ENCODE assay signal across 8 cellular contexts in genomic region chr4:473575-474457, GRCh38. TPM values are rescaled to one million over a fixed set of nuclear protein-coding genes. Genes with fewer than 3 reads are reported as not detected.
A peak's percentile ranks its signal among the peaks of the same experiment; 100 is the strongest.
DNase-seq lines count a peak whose midpoint lies in the region; ATAC-seq and TF ChIP-seq lines count a peak whose summit lies in the region.

No MANE protein-coding gene starts in this region.

- peak; percentile 100 for ATAC-seq in HG02571 (IDR thresholded peaks at IDR 0.05; ENCODE audit: unreplicated experiment)
- ATAC-seq in activated naive CD8-positive, alpha-beta T cell treated with anti-CD3 and anti-CD28 coated beads, Interleukin-2, amount 50 U/mL, for 24 hours = peak; percentile 100

- WGBS in tibial nerve, 2 donors = 1 to 2% methylated on average over 30 to 34 of the region's 55 CpGs

- H3K9ac ChIP-seq in SU-DHL-6 (ENCODE audit: low read length) (peak overlapping the region; percentile 81), parathyroid adenoma (peak overlapping the region; percentile 2)

- TF ChIP-seq CTCF in GM06990 (IDR thresholded peaks at IDR 0.05; ENCODE audit: insufficient read depth, low read length, poor library complexity, severe bottlenecking) = no peak
- no peak for TF ChIP-seq CTCF in SU-DHL-6 (IDR thresholded peaks at IDR 0.05; ENCODE audit: insufficient read depth, low read length, poor library complexity, severe bottlenecking)
- TF ChIP-seq CTCF in parathyroid adenoma (IDR thresholded peaks at IDR 0.05) = no peak
- peak in 1 of 5 experiments; percentile 61 for TF ChIP-seq CTCF in tibial nerve (IDR thresholded peaks at IDR 0.05)

- peak in 1 of 2 donors; percentile 94 for TF ChIP-seq EP300 in tibial nerve (IDR thresholded peaks at IDR 0.05)

- H2AFZ ChIP-seq in SU-DHL-6 (ENCODE audit: low read depth, low read length, severe bottlenecking) = peak overlapping the region; percentile 88
- H2AFZ ChIP-seq in parathyroid adenoma = peak overlapping the region; percentile 78

- peak overlapping the region; percentile 99 for H3K4me3 Mint-ChIP-seq in activated naive CD8-positive, alpha-beta T cell treated with anti-CD3 and anti-CD28 coated beads, Interleukin-2, amount 50 U/mL, for 24 hours

- no peaks in the 10 kb centered on the region for H3K9me2 ChIP-seq in SU-DHL-6 (replicated peaks; ENCODE audit: insufficient read depth, low read length)

- H3F3A ChIP-seq in SU-DHL-6 (ENCODE audit: insufficient read depth) = no peaks in the 10 kb centered on the region

- peaks cover 76% of the 10 kb centered on the region for H3K36me3 Mint-ChIP-seq in activated naive CD8-positive, alpha-beta T cell treated with anti-CD3 and anti-CD28 coated beads, Interleukin-2, amount 50 U/mL, for 24 hours (ENCODE audit: low read depth)

- H3K27ac Mint-ChIP-seq in activated naive CD8-positive, alpha-beta T cell treated with anti-CD3 and anti-CD28 coated beads, Interleukin-2, amount 50 U/mL, for 24 hours = peak overlapping the region; percentile 99

- H3K9me3 Mint-ChIP-seq in activated naive CD8-positive, alpha-beta T cell treated with anti-CD3 and anti-CD28 coated beads, Interleukin-2, amount 50 U/mL, for 24 hours = peaks cover 55% of the 10 kb centered on the region

- no peaks in the 10 kb centered on the region for H3K27me3 Mint-ChIP-seq in activated naive CD8-positive, alpha-beta T cell treated with anti-CD3 and anti-CD28 coated beads, Interleukin-2, amount 50 U/mL, for 24 hours

- peaks cover 41% of the 10 kb centered on the region for H3K4me1 Mint-ChIP-seq in activated naive CD8-positive, alpha-beta T cell treated with anti-CD3 and anti-CD28 coated beads, Interleukin-2, amount 50 U/mL, for 24 hours

- peaks cover 6% of the 10 kb centered on the region for H3K36me3 ChIP-seq in GM06990 (ENCODE audit: control insufficient read depth, insufficient read depth, low read length)
- H3K36me3 ChIP-seq in SU-DHL-6 (ENCODE audit: low read length) = peaks cover 43% of the 10 kb centered on the region
- no peaks in the 10 kb centered on the region for H3K36me3 ChIP-seq in parathyroid adenoma (ENCODE audit: control insufficient read depth, insufficient read depth, low read length)
- H3K36me3 ChIP-seq in tibial nerve = peaks cover 0 to 37% (median 16%) of the 10 kb centered on the region in 3 donors

- H3K27ac ChIP-seq in SU-DHL-6 (ENCODE audit: low read depth, low read length) (peak overlapping the region; percentile 71), parathyroid adenoma (peak overlapping the region; percentile 68), tibial nerve (peak overlapping the region; percentile 49 to 91 (median 85))

- H3K79me2 ChIP-seq in SU-DHL-6 (ENCODE audit: insufficient read depth, low read length) (peaks cover 50% of the 10 kb centered on the region), parathyroid adenoma (no peaks in the 10 kb centered on the region)

- H3K4me1 ChIP-seq in parathyroid adenoma (no peaks in the 10 kb centered on the region), tibial nerve (peaks cover 0 to 17% (median 6%) of the 10 kb centered on the region in 4 donors)

- H3K4me2 ChIP-seq in SU-DHL-6 (ENCODE audit: low read depth, low read length, poor library complexity, severe bottlenecking) = peak overlapping the region; percentile 79
- H3K4me2 ChIP-seq in parathyroid adenoma (ENCODE audit: low read length) = peak overlapping the region; percentile 95

- H3K27me3 ChIP-seq in GM06990 (replicated peaks; ENCODE audit: control insufficient read depth, insufficient read depth, low read length) (no peaks in the 10 kb centered on the region), SU-DHL-6 (ENCODE audit: low read length) (no peaks in the 10 kb centered on the region), parathyroid adenoma (ENCODE audit: control insufficient read depth, insufficient read depth, low read length) (no peaks in the 10 kb centered on the region), tibial nerve (no peaks in the 10 kb centered on the region)

- DNase-seq in GM06990 (ENCODE audit: extremely low read depth, insufficient read length) = peak; percentile 92
- peak; percentile 99 for DNase-seq in NCI-H1092 treated with DMSO at 0.1 percent for 48 hours (lab: John Stamatoyannopoulos, UW)
- DNase-seq in activated naive CD8-positive, alpha-beta T cell treated with anti-CD3 and anti-CD28 coated beads, Interleukin-2, amount 50 U/mL, for 24 hours = peak; percentile 89
- peak; percentile 97 for DNase-seq in cardiac septum (ENCODE audit: low spot score)
- DNase-seq in tibial nerve (ENCODE audit: low spot score in 2 of 2) = peak; percentile 90 to 97

- no peaks in the 10 kb centered on the region for H4K20me1 ChIP-seq in SU-DHL-6 (ENCODE audit: low read depth, low read length)

- H3K9me3 ChIP-seq in SU-DHL-6 (ENCODE audit: insufficient read depth, low read length) = peaks cover 23% of the 10 kb centered on the region; the same call in 1 of the 2 replicates
- no peaks in the 10 kb centered on the region for H3K9me3 ChIP-seq in parathyroid adenoma (ENCODE audit: control insufficient read depth, low read length)
- peaks cover 0 to 33% (median 13%) of the 10 kb centered on the region in 4 donors for H3K9me3 ChIP-seq in tibial nerve

- intact Hi-C loops in cardiac septum (cut with DNase I) = loop anchor here (2.0 to 5.0 kb wide), 2 partner anchors 25 to 137 kb away; partner anchors contain the start of genes PIGG, ZNF141 and ZNF721

- peak; percentile 59 to 80 for TF ChIP-seq POLR2A in tibial nerve (IDR thresholded peaks at IDR 0.05)

- H3K4me3 ChIP-seq in GM06990 (replicated peaks; ENCODE audit: low read depth, low read length) (peak overlapping the region; percentile 89), SU-DHL-6 (ENCODE audit: insufficient read depth, low read length, poor library complexity, severe bottlenecking) (peak overlapping the region; percentile 81), parathyroid adenoma (ENCODE audit: low read depth, low read length) (peak overlapping the region; percentile 95), tibial nerve (peak overlapping the region; percentile 88 to 92 (median 88))

RNA-seq across cellular contexts. Expression of gene ZNF721, which starts 25.1 kb away (rescaled TPM):
- total RNA-seq in cardiac septum (14.9 TPM), tibial nerve (10 to 100 TPM; 22.9 to 47.4 (median 44.3) TPM)

RNA-seq across cellular contexts. Expression of gene PIGG, which starts 25.2 kb away (rescaled TPM):
- total RNA-seq in cardiac septum (22.4 TPM), tibial nerve (100 to 1,000 TPM in 1 of 4 donors, 10 to 100 TPM in 3; 74.9 to 128 (median 83.5) TPM)

Comparison
In these comparisons a context has a peak if more than half of its experiments do, and no peak if none do; other contexts are left out.
1. Peak in every context shown above with its lines: DNase-seq, ATAC-seq, H3K4me3 ChIP-seq and H3K27ac ChIP-seq.